Comparison of ENCODE assay signal across 1 cellular context in the genomic region with DNA sequence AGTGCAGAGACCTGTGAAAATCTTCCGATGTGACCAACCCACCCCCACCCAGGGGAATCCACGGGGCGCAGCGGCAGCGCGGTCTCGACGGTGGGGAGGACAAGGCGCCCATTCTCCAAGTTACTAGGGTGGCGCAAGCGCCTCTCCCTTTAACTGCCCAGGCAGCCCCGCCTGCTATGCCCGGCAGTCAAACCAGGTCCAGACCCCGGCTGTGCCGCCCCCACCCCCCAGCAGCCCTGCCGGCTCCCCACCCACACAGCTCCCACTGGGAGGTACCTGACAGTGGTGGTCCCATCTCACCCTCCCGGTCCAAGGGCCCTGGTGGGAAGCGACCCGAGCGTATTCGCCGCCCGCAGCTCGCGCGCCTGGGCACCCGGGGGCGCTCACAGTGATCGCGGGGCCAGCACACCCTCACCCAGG.
TF ChIP-seq lines count a peak whose summit lies in the region.

No MANE protein-coding gene starts in this region.

TF ChIP-seq in GM23338, 12 proteins besides CTCF, POLR2A, EP300 and RAD21 (continued from another document):
- TF ChIP-seq ZNF462 (CRISPR knock-in tag; IDR thresholded peaks at IDR 0.05) (no peak), CREB1 (CRISPR knock-in tag; IDR thresholded peaks at IDR 0.05; ENCODE audit: low read depth) (no peak), ZNF331 (CRISPR knock-in tag; IDR thresholded peaks at IDR 0.05; ENCODE audit: low read depth) (no peak), STAT1 (IDR thresholded peaks at IDR 0.05; ENCODE audit: unreplicated experiment) (no peak), JUNB (IDR thresholded peaks at IDR 0.05; ENCODE audit: unreplicated experiment) (no peak), NANOG (IDR thresholded peaks at IDR 0.05; ENCODE audit: borderline replicate concordance) (no peak), ZNF114 (CRISPR knock-in tag; IDR thresholded peaks at IDR 0.05) (no peak)
- TF ChIP-seq, protein P1, sequence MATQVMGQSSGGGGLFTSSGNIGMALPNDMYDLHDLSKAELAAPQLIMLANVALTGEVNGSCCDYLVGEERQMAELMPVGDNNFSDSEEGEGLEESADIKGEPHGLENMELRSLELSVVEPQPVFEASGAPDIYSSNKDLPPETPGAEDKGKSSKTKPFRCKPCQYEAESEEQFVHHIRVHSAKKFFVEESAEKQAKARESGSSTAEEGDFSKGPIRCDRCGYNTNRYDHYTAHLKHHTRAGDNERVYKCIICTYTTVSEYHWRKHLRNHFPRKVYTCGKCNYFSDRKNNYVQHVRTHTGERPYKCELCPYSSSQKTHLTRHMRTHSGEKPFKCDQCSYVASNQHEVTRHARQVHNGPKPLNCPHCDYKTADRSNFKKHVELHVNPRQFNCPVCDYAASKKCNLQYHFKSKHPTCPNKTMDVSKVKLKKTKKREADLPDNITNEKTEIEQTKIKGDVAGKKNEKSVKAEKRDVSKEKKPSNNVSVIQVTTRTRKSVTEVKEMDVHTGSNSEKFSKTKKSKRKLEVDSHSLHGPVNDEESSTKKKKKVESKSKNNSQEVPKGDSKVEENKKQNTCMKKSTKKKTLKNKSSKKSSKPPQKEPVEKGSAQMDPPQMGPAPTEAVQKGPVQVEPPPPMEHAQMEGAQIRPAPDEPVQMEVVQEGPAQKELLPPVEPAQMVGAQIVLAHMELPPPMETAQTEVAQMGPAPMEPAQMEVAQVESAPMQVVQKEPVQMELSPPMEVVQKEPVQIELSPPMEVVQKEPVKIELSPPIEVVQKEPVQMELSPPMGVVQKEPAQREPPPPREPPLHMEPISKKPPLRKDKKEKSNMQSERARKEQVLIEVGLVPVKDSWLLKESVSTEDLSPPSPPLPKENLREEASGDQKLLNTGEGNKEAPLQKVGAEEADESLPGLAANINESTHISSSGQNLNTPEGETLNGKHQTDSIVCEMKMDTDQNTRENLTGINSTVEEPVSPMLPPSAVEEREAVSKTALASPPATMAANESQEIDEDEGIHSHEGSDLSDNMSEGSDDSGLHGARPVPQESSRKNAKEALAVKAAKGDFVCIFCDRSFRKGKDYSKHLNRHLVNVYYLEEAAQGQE (IDR thresholded peaks at IDR 0.05; ENCODE audit: unreplicated experiment), result no peak
- TF ChIP-seq, protein P2, sequence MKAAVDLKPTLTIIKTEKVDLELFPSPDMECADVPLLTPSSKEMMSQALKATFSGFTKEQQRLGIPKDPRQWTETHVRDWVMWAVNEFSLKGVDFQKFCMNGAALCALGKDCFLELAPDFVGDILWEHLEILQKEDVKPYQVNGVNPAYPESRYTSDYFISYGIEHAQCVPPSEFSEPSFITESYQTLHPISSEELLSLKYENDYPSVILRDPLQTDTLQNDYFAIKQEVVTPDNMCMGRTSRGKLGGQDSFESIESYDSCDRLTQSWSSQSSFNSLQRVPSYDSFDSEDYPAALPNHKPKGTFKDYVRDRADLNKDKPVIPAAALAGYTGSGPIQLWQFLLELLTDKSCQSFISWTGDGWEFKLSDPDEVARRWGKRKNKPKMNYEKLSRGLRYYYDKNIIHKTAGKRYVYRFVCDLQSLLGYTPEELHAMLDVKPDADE (IDR thresholded peaks at IDR 0.05), result no peak
TF ChIP-seq in GM23338: peak in this region for 0.
